In genomic region chr12:85468356-85469157, GRCh38 we compare ENCODE assay signal across 8 cellular contexts.
DNase-seq lines count a peak whose midpoint lies in the region; ATAC-seq and TF ChIP-seq lines count a peak whose summit lies in the region.

No MANE protein-coding gene starts in this region.

- WGBS in heart left ventricle, 4 donors, result 10 to 15% (median 13%) methylated on average over 15 of the region's 15 CpGs

- no peak for TF ChIP-seq POLR2A in heart left ventricle (IDR thresholded peaks at IDR 0.05)

- ATAC-seq in GM19372 (IDR thresholded peaks at IDR 0.05; ENCODE audit: low read depth, unreplicated experiment) (peak; percentile 91), HG03354 (IDR thresholded peaks at IDR 0.05; ENCODE audit: poor library complexity, severe bottlenecking, unreplicated experiment) (peak; percentile 97), heart left ventricle (peak in 3 of 4 donors; percentile 32 to 68 (median 61))

- no peaks in the 10 kb centered on the region for H3K9me3 Mint-ChIP-seq in activated naive CD8-positive, alpha-beta T cell (ENCODE audit: low read depth)

- peak overlapping the region; percentile 82 for H2AFZ ChIP-seq in parathyroid adenoma

- intact Hi-C loops in heart left ventricle (cut with DNase I), result loop anchor here (2.0 to 5.0 kb wide), 7 partner anchors 400 to 454 kb away; partner anchors contain the start of gene NTS (in 6 of the 10)

- H3K4me3 Mint-ChIP-seq in activated naive CD8-positive, alpha-beta T cell, result peak overlapping the region; percentile 87

- H3K9me3 ChIP-seq in heart left ventricle (peaks cover 0 to 7% (median 0%) of the 10 kb centered on the region in 12 donors), parathyroid adenoma (ENCODE audit: control insufficient read depth, low read length) (no peaks in the 10 kb centered on the region)

- H3K4me1 Mint-ChIP-seq in activated naive CD8-positive, alpha-beta T cell (ENCODE audit: low read depth), result peaks cover 14% of the 10 kb centered on the region

- H3K27ac ChIP-seq in heart left ventricle (no peak overlapping the region), parathyroid adenoma (no peak overlapping the region)

- no peaks in the 10 kb centered on the region for H3K36me3 Mint-ChIP-seq in activated naive CD8-positive, alpha-beta T cell

- no peak overlapping the region for H3K9ac ChIP-seq in parathyroid adenoma

- H3K4me1 ChIP-seq in heart left ventricle (peaks cover 0 to 5% (median 0%) of the 10 kb centered on the region in 12 donors), parathyroid adenoma (no peaks in the 10 kb centered on the region)

- DNase-seq in DMS53 (lab: John Stamatoyannopoulos, UW) (peak; percentile 90), NCI-H526 (lab: John Stamatoyannopoulos, UW) (peak; percentile 20 to 65), heart left ventricle (peak in 1 of 5 donors; percentile 15)
- DNase-seq in effector CD4-positive, alpha-beta T cell, result no peak

- no peaks in the 10 kb centered on the region for H3K27me3 Mint-ChIP-seq in activated naive CD8-positive, alpha-beta T cell

- no peaks in the 10 kb centered on the region for H3K36me3 ChIP-seq in heart left ventricle
- no peaks in the 10 kb centered on the region for H3K36me3 ChIP-seq in parathyroid adenoma (ENCODE audit: control insufficient read depth, insufficient read depth, low read length)

- peak overlapping the region; percentile 74 for H3K4me2 ChIP-seq in parathyroid adenoma (ENCODE audit: low read length)

- H3K27me3 ChIP-seq in heart left ventricle (peaks cover 0 to 26% (median 4%) of the 10 kb centered on the region in 9 donors), parathyroid adenoma (ENCODE audit: control insufficient read depth, insufficient read depth, low read length) (no peaks in the 10 kb centered on the region)

- H3K4me3 ChIP-seq in heart left ventricle (peak overlapping the region in 11 of 12 donors; percentile 17 to 58 (median 44)), parathyroid adenoma (ENCODE audit: low read depth, low read length) (peak overlapping the region; percentile 58)

- TF ChIP-seq CTCF in heart left ventricle (IDR thresholded peaks at IDR 0.05), result peak; percentile 56 to 81 (median 74)
- TF ChIP-seq CTCF in parathyroid adenoma (IDR thresholded peaks at IDR 0.05), result peak; percentile 73

- H3K27ac Mint-ChIP-seq in activated naive CD8-positive, alpha-beta T cell, result peak overlapping the region; percentile 43

- no peaks in the 10 kb centered on the region for H3K79me2 ChIP-seq in parathyroid adenoma
